Comparison of ENCODE assay signal across 20 cellular contexts in genomic region chr20:3661060-3661820, GRCh38. TPM values are rescaled to one million over a fixed set of nuclear protein-coding genes. Genes with fewer than 3 reads are reported as not detected.
DNase-seq lines count a peak whose midpoint lies in the region; ATAC-seq and TF ChIP-seq lines count a peak whose summit lies in the region.
"Had no signal": no experiment of that assay in that cellular context is flagged by ENCODE, and none has a peak within 500 bp of the region (broad histone marks: within the 10 kb centered on the region; RNA-seq: fewer than 3 reads in every experiment).

No MANE protein-coding gene starts in this region.

- H3K27me3 Mint-ChIP-seq in activated T-cell treated with anti-CD3 and anti-CD28 coated beads, Interleukin-2, amount 50 U/mL, for 4 hours (ENCODE audit: low read depth): peaks cover 42% of the 10 kb centered on the region

- H3K9ac ChIP-seq in SK-N-MC (ENCODE audit: insufficient read length): no peak overlapping the region

- TF ChIP-seq POLR2A in testis (IDR thresholded peaks at IDR 0.05): no peak

- ATAC-seq in activated T-cell treated with anti-CD3 and anti-CD28 coated beads, Interleukin-2, amount 50 U/mL, for 4 hours: no peak
- no peak for ATAC-seq in HG03521 (IDR thresholded peaks at IDR 0.05; ENCODE audit: unreplicated experiment)
- ATAC-seq: stimulated activated naive B cell treated with anti-CD40 and anti-IgM and Interleukin-4, amounts not matched to agents 10 μg/mL and 1 μg/mL and 100 μg/mL, for 72 hours had no signal

- no peaks in the 10 kb centered on the region for H3K36me3 Mint-ChIP-seq in activated T-cell treated with anti-CD3 and anti-CD28 coated beads, Interleukin-2, amount 50 U/mL, for 4 hours (ENCODE audit: insufficient read depth)
- H3K36me3 Mint-ChIP-seq: stimulated activated naive B cell treated with anti-CD40 and anti-IgM and Interleukin-4, amounts not matched to agents 10 μg/mL and 1 μg/mL and 100 μg/mL, for 72 hours had no signal

- no peaks in the 10 kb centered on the region for H3K4me1 ChIP-seq in testis
- H3K4me1 ChIP-seq: SJCRH30 had no signal

- H3K4me3 Mint-ChIP-seq in activated T-cell treated with anti-CD3 and anti-CD28 coated beads, Interleukin-2, amount 50 U/mL, for 4 hours: no peak overlapping the region

- no peaks in the 10 kb centered on the region for H3K27me3 ChIP-seq in testis
- H3K27me3 ChIP-seq: SJCRH30 had no signal

- no peaks in the 10 kb centered on the region for H3K9me3 ChIP-seq in SK-N-MC (ENCODE audit: low read depth, low read length)
- peaks cover 3% of the 10 kb centered on the region for H3K9me3 ChIP-seq in iPS-18c (ENCODE audit: control insufficient read depth, insufficient read depth, low read length)
- H3K9me3 ChIP-seq in testis: no peaks in the 10 kb centered on the region
- H3K9me3 ChIP-seq: SJCRH30, spleen had no signal

- H3K27ac ChIP-seq in SK-N-MC (no peak overlapping the region), testis (no peak overlapping the region)
- H3K27ac ChIP-seq: HL-60, SJCRH30, spleen had no signal

- H3K4me1 Mint-ChIP-seq in activated T-cell treated with anti-CD3 and anti-CD28 coated beads, Interleukin-2, amount 50 U/mL, for 4 hours (ENCODE audit: low read depth): peaks cover 19% of the 10 kb centered on the region

- 10 to 34% methylated on average over 8 to 56 of the region's 60 CpGs for WGBS in testis, 2 donors

- DNase-seq in activated T-cell treated with anti-CD3 and anti-CD28 coated beads, Interleukin-2, amount 50 U/mL, for 48 hours: peak; percentile 19 to 22
- DNase-seq in activated T-cell treated with anti-CD3 and anti-CD28 coated beads, Interleukin-2, amount 50 U/mL, for 4 hours: no peak
- DNase-seq in SK-N-MC (ENCODE audit: low read depth, low spot score) (no peak), testis (no peak), NCI-H2107 treated with DMSO at 0.1 percent for 48 hours (lab: John Stamatoyannopoulos, UW; ENCODE audit: unreplicated experiment) (no peak), middle frontal gyrus (ENCODE audit: extremely low spot score, low spot score) (no peak)
- DNase-seq: activated CD4-positive, alpha-beta T cell treated with anti-CD3 and anti-CD28 coated beads, Interleukin-2, amount 50 U/mL, for 4 hours; cortex of kidney; Kasumi-1; NCI-H1417 treated with DMSO at 0.1 percent for 48 hours; NCI-H226; SJCRH30; spleen; stimulated activated naive B cell treated with anti-CD40 and anti-IgM and Interleukin-4, amounts not matched to agents 10 μg/mL and 1 μg/mL and 100 μg/mL, for 72 hours had no signal

- H3K4me3 ChIP-seq in SK-N-MC (peak overlapping the region; percentile 55), iPS-18c (ENCODE audit: insufficient read depth, low read depth, low read length) (peak overlapping the region; percentile 28), testis (peak overlapping the region; percentile 31 to 36)
- H3K4me3 ChIP-seq: SJCRH30 had no signal

- intact Hi-C loops in testis (cut with DNase I; ENCODE audit: low total_unique reads): no loop called here

- no peaks in the 10 kb centered on the region for H3K9me3 Mint-ChIP-seq in activated T-cell treated with anti-CD3 and anti-CD28 coated beads, Interleukin-2, amount 50 U/mL, for 4 hours
- H3K9me3 Mint-ChIP-seq: stimulated activated naive B cell treated with anti-CD40 and anti-IgM and Interleukin-4, amounts not matched to agents 10 μg/mL and 1 μg/mL and 100 μg/mL, for 72 hours had no signal

- H3K36me3 ChIP-seq in SK-N-MC (ENCODE audit: insufficient read depth, low read length): no peaks in the 10 kb centered on the region
- no peaks in the 10 kb centered on the region for H3K36me3 ChIP-seq in testis (ENCODE audit: low read depth, missing control alignments)
- H3K36me3 ChIP-seq: SJCRH30, spleen had no signal

- TF ChIP-seq CTCF in testis (IDR thresholded peaks at IDR 0.05): no peak

RNA-seq across cellular contexts. Expression of gene GFRA4, which starts 2.0 kb away (rescaled TPM):
- total RNA-seq in activated T-cell treated with anti-CD3 and anti-CD28 coated beads, Interleukin-2, amount 50 U/mL, for 4 hours: not detected
- total RNA-seq in testis: under 1 TPM; 0.31 to 0.74 TPM
- polyA plus RNA-seq in testis (ENCODE audit: insufficient read depth, low read depth, low replicate concordance): 0.51 TPM
- total RNA-seq: aorta, kidney epithelial cell, SJCRH30, spleen had no signal
- polyA plus RNA-seq: aorta, esophagus, spleen had no signal

RNA-seq across cellular contexts. Expression of gene ADAM33, which starts 20.6 kb away (rescaled TPM):
- total RNA-seq in activated T-cell treated with anti-CD3 and anti-CD28 coated beads, Interleukin-2, amount 50 U/mL, for 4 hours: not detected
- 10 to 100 TPM; 35.4 to 61.1 TPM for total RNA-seq in testis
- 25.5 TPM for polyA plus RNA-seq in testis (ENCODE audit: insufficient read depth, low read depth, low replicate concordance)
- total RNA-seq: SJCRH30 had no signal

RNA-seq across cellular contexts. Expression of gene SIGLEC1, which starts 51.2 kb away (rescaled TPM):
- total RNA-seq in activated T-cell treated with anti-CD3 and anti-CD28 coated beads, Interleukin-2, amount 50 U/mL, for 4 hours: under 1 TPM; 0.05 TPM
- 1 to 10 TPM; 4.3 to 9.4 TPM for total RNA-seq in testis
- polyA plus RNA-seq in testis (ENCODE audit: insufficient read depth, low read depth, low replicate concordance): 6.6 TPM
- total RNA-seq: kidney epithelial cell had no signal

Comparison
In these comparisons a context has a peak if more than half of its experiments do, and no peak if none do; other contexts are left out.
1. DNase-seq: peak in activated T-cell treated with anti-CD3 and anti-CD28 coated beads, Interleukin-2, amount 50 U/mL, for 48 hours (2 of 2); none in activated T-cell treated with anti-CD3 and anti-CD28 coated beads, Interleukin-2, amount 50 U/mL, for 4 hours (single experiment), SK-N-MC (single experiment), testis (single experiment), NCI-H2107 treated with DMSO at 0.1 percent for 48 hours (single experiment) and middle frontal gyrus (single experiment).
2. RNA of gene ADAM33, which starts 20.6 kb away (total RNA-seq): 35.4 to 61.1 TPM in testis; not detected in activated T-cell treated with anti-CD3 and anti-CD28 coated beads, Interleukin-2, amount 50 U/mL, for 4 hours; every median in the first group is over 10 times any median in the second.
3. RNA of gene SIGLEC1, which starts 51.2 kb away (total RNA-seq): 4.3 to 9.4 TPM in testis; 0.05 TPM in activated T-cell treated with anti-CD3 and anti-CD28 coated beads, Interleukin-2, amount 50 U/mL, for 4 hours; every median in the first group is over 4 times any median in the second.
4. Peak in every context shown above with its lines, with median percentiles within 50 percentile points of each other: H3K4me3 ChIP-seq.